19 cellular contexts compared by ENCODE assay signal in the genomic region with DNA sequence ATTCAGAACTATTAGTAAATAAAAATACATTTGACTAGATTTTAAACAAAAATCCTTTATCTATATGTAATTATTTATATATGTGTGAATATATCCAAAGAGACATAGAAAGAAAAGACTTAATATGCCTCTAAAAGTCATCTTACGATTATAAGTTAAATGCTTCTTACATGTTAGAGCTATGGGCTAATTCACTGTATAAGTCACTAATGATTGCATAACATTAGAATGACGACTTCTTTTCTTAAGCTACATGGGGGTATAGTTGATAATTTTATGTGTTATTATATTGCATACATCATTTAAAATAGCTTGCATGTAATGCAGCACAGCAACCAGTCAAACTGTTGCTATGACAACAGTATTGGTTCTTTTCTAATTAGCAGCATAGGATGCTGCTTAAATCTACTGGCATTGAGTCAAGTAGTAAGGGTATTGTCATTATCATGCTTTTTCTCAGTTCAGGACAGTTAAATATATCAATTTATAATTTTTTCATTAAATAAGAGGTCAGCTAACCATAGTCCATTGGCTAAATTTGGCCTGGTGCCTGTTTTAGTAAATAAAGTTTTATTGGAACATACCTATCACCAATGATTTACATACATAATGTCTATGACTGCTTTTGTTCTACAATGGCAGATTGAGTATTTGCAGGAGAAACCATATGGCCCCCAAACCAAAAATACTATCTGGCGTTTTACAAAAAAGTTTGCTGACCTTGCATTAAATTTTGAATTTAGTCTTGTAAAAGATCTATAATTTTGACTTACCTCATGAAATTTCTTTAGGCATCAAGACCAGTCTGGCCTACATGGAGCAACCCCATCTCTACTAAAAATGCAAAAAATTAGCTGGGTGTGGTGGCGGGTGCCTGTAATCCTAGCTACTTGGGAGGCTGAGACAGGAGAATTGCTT.
DNase-seq lines count a peak whose midpoint lies in the region; ATAC-seq, FAIRE-seq and TF ChIP-seq lines count a peak whose summit lies in the region.
"Had no signal": no experiment of that assay in that cellular context is flagged by ENCODE, and none has a peak within 500 bp of the region (broad histone marks: within the 10 kb centered on the region; RNA-seq: fewer than 3 reads in every experiment).

No MANE protein-coding gene starts in this region.

- H3K27ac Mint-ChIP-seq in glutamatergic neuron (ENCODE audit: unreplicated experiment), result no peak overlapping the region
- H3K27ac Mint-ChIP-seq: B cell; CD4-positive, CD25-positive, alpha-beta regulatory T cell; CD8-positive, alpha-beta T cell; GM23338; HFFc6 had no signal

- H2BK5ac ChIP-seq in IMR-90 (ENCODE audit: low read depth, low read length, poor library complexity, severe bottlenecking) (no peak overlapping the region), H1 (ENCODE audit: low read depth, low read length) (no peak overlapping the region)

- no peak overlapping the region for H4K91ac ChIP-seq in IMR-90 (ENCODE audit: insufficient read depth, low read depth, low read length)
- no peak overlapping the region for H4K91ac ChIP-seq in H1 (replicated peaks; ENCODE audit: insufficient read length, low read length)

- H4K20me1 ChIP-seq in HepG2 (ENCODE audit: insufficient read depth, low read length) (no peaks in the 10 kb centered on the region), IMR-90 (ENCODE audit: insufficient read depth, low read length) (no peaks in the 10 kb centered on the region), H1 (replicated peaks in 1 of 2; ENCODE audit: control insufficient read depth in 1 of 2, insufficient read depth in 2 of 2, low read length in 2 of 2) (no peaks in the 10 kb centered on the region)
- H4K20me1 ChIP-seq: BLaER1 had no signal

- no peak overlapping the region for H2AK5ac ChIP-seq in IMR-90 (ENCODE audit: low read depth, low read length)
- no peak overlapping the region for H2AK5ac ChIP-seq in H1 (ENCODE audit: low read depth, low read length)

- H3K27me3 Mint-ChIP-seq in glutamatergic neuron (ENCODE audit: unreplicated experiment), result no peaks in the 10 kb centered on the region
- H3K27me3 Mint-ChIP-seq: B cell; CD4-positive, CD25-positive, alpha-beta regulatory T cell had no signal

- H2BK15ac ChIP-seq in IMR-90 (ENCODE audit: low read depth, low read length) (no peak overlapping the region), H1 (ENCODE audit: low read length) (no peak overlapping the region)

- H3K14ac ChIP-seq in IMR-90 (replicated peaks; ENCODE audit: low read depth, low read length) (no peak overlapping the region), H1 (ENCODE audit: insufficient read length) (no peak overlapping the region)

- H3K4me2 ChIP-seq in HepG2 (ENCODE audit: low read depth, low read length) (no peak overlapping the region), IMR-90 (ENCODE audit: low read depth, low read length) (no peak overlapping the region), H1 (ENCODE audit: insufficient read depth in 1 of 2, low read depth in 2 of 2, low read length in 2 of 2) (no peak overlapping the region)
- H3K4me2 ChIP-seq: BLaER1, GM23338 had no signal

- intact Hi-C loops in HepG2 (cut with micrococcal nuclease; ENCODE audit: unreplicated experiment) (no loop called here), right lobe of liver (cut with DNase I) (no loop called here), IMR-90 (cut with micrococcal nuclease) (no loop called here)

- DNase-seq in HepG2 (ENCODE audit: low spot score) (no peak), right lobe of liver (no peak), IMR-90 (no peak), H1 (ENCODE audit: low read depth in 1 of 2, low spot score in 2 of 2) (no peak), glutamatergic neuron (no peak)
- DNase-seq: Caco-2; CD4-positive, CD25-positive, alpha-beta regulatory T cell; CD8-positive, alpha-beta T cell; DMS153; DND-41; HFFc6 had no signal

- H3K23me2 ChIP-seq in H1 (ENCODE audit: low read depth, low read length), result no peaks in the 10 kb centered on the region

- no peak overlapping the region for H2AFZ ChIP-seq in HepG2 (ENCODE audit: low read length)
- no peak overlapping the region for H2AFZ ChIP-seq in IMR-90 (replicated peaks; ENCODE audit: low read length, poor library complexity)
- H2AFZ ChIP-seq in H1 (ENCODE audit: low read length), result no peak overlapping the region
- H2AFZ ChIP-seq: GM23338 had no signal

- no peaks in the 10 kb centered on the region for H3K36me3 Mint-ChIP-seq in glutamatergic neuron (ENCODE audit: unreplicated experiment)
- H3K36me3 Mint-ChIP-seq: CD4-positive, CD25-positive, alpha-beta regulatory T cell; CD8-positive, alpha-beta T cell had no signal

- CTCF ChIA-PET in HepG2 (lab: Yijun Ruan, JAX; ENCODE audit: low intra/inter-chr PET ratio, low total read pairs), result no interaction called here
- CTCF ChIA-PET in IMR-90 (lab: Yijun Ruan, JAX), result interaction anchor here (0.6 kb wide), 1 partner anchor 82 kb away, joined by 4 read pairs; no protein-coding TSS in a partner anchor
- CTCF ChIA-PET in H1 (lab: Charles Lee; ENCODE audit: partially characterized antibody), result interaction anchor here (2.4 kb wide), 1 partner anchor 194 kb away, joined by 5 read pairs; no protein-coding TSS in a partner anchor

- H4K8ac ChIP-seq in IMR-90 (ENCODE audit: low read depth in 2 of 2, low read length in 2 of 2) (no peak overlapping the region), H1 (ENCODE audit: extremely low read depth, insufficient read depth, low read length) (no peak overlapping the region)

- H2BK20ac ChIP-seq in IMR-90 (ENCODE audit: low read depth, low read length) (no peak overlapping the region), H1 (ENCODE audit: low read length) (no peak overlapping the region)

- no peak overlapping the region for H3K4me3 Mint-ChIP-seq in glutamatergic neuron (ENCODE audit: unreplicated experiment)
- H3K4me3 Mint-ChIP-seq: B cell; CD4-positive, CD25-positive, alpha-beta regulatory T cell; CD8-positive, alpha-beta T cell; GM23338; HFFc6 had no signal

- 3% methylated on average over 4 of the region's 4 CpGs for WGBS in HepG2 (ENCODE audit: low lambda C conversion rate)
- 81% methylated on average over 4 of the region's 4 CpGs for WGBS in right lobe of liver (ENCODE audit: insufficient coverage, low coverage, low lambda C conversion rate, missing lambda C conversion rate)
- WGBS in IMR-90 (ENCODE audit: extremely low coverage in 2 of 2, insufficient read length in 1 of 2), 2 experiments, result no CpG with 5 or more reads among the region's 4 CpGs
- WGBS in H1 (ENCODE audit: extremely low coverage in 1 of 2, insufficient coverage in 1 of 2, insufficient read length in 1 of 2, insufficient replicate concordance in 2 of 2, low coverage in 1 of 2, low lambda C conversion rate in 2 of 2, missing lambda C conversion rate in 1 of 2), 2 experiments, result 93% methylated on average over 4 of the region's 4 CpGs; no CpG with 5 or more reads in 1 of the 2 experiments

- peaks cover 2% of the 10 kb centered on the region for H3K9me3 Mint-ChIP-seq in glutamatergic neuron (ENCODE audit: unreplicated experiment)
- H3K9me3 Mint-ChIP-seq: GM23338, HFFc6 had no signal

- H3K9ac ChIP-seq in HepG2 (ENCODE audit: insufficient read depth, low read depth, low read length) (no peak overlapping the region), IMR-90 (ENCODE audit: low read depth, low read length) (no peak overlapping the region), H1 (replicated peaks in 1 of 4; ENCODE audit: extremely low read depth in 1 of 4, low read depth in 3 of 4, low read length in 3 of 4) (no peak overlapping the region)
- H3K9ac ChIP-seq: BLaER1 had no signal

- H3K4me3 ChIP-seq in HepG2 (replicated peaks in 1 of 3; ENCODE audit: insufficient read depth in 1 of 3, low read depth in 2 of 3, low read length in 3 of 3), result no peak overlapping the region
- H3K4me3 ChIP-seq in right lobe of liver, result no peak overlapping the region
- H3K4me3 ChIP-seq in IMR-90 (ENCODE audit: insufficient read depth, low read depth, low read length), result no peak overlapping the region
- no peak overlapping the region for H3K4me3 ChIP-seq in H1 (ENCODE audit: extremely low read depth in 1 of 4, insufficient read depth in 2 of 4, low read depth in 3 of 4, low read length in 4 of 4)
- H3K4me3 ChIP-seq: BLaER1, GM23338, HAP-1 had no signal

- H3K4me1 ChIP-seq in HepG2 (ENCODE audit: insufficient read depth, low read length) (no peaks in the 10 kb centered on the region), right lobe of liver (peaks cover 0 to 12% (median 0%) of the 10 kb centered on the region in 4 donors), IMR-90 (ENCODE audit: control insufficient read depth, insufficient read depth, low read length) (no peaks in the 10 kb centered on the region), H1 (replicated peaks in 1 of 4; ENCODE audit: control insufficient read depth in 3 of 4, insufficient read depth in 4 of 4, low read length in 3 of 4) (no peaks in the 10 kb centered on the region)
- H3K4me1 ChIP-seq: BLaER1, Caco-2, HAP-1 had no signal

- POLR2A ChIA-PET in HepG2 (lab: Yijun Ruan, JAX) (no interaction called here), IMR-90 (lab: Charles Lee; ENCODE audit: unreplicated experiment) (no interaction called here), H1 (lab: Charles Lee; ENCODE audit: partially characterized antibody) (no interaction called here)

- H3K27me3 ChIP-seq in HepG2 (ENCODE audit: control insufficient read depth in 1 of 2, insufficient read depth in 2 of 2, low read length in 2 of 2) (no peaks in the 10 kb centered on the region), right lobe of liver (no peaks in the 10 kb centered on the region), IMR-90 (ENCODE audit: control insufficient read depth, insufficient read depth, low read length) (no peaks in the 10 kb centered on the region), H1 (replicated peaks in 1 of 4; ENCODE audit: control insufficient read depth in 3 of 4, extremely low read depth in 1 of 4, insufficient read depth in 3 of 4, low read length in 3 of 4) (no peaks in the 10 kb centered on the region)
- H3K27me3 ChIP-seq: BLaER1 had no signal

- dilution Hi-C loops in IMR-90 (cut with HindIII; ENCODE audit: low sequenced_read_pairs, unreplicated experiment), result no loop called here

- H3K4ac ChIP-seq in IMR-90 (ENCODE audit: low read depth, low read length) (no peak overlapping the region), H1 (replicated peaks; ENCODE audit: insufficient read length, low read depth, low read length) (no peak overlapping the region)

- H3K23ac ChIP-seq in IMR-90 (ENCODE audit: low read depth, low read length) (no peak overlapping the region), H1 (ENCODE audit: insufficient read length) (no peak overlapping the region)

- ATAC-seq in HepG2 (no peak), right lobe of liver (no peak), IMR-90 (ENCODE audit: low read depth) (no peak), HG03095 (IDR thresholded peaks at IDR 0.05; ENCODE audit: unreplicated experiment) (no peak)
- ATAC-seq: CD8-positive, alpha-beta T cell; GM23338 had no signal

- H2AK9ac ChIP-seq in IMR-90 (replicated peaks; ENCODE audit: low read depth, low read length, poor library complexity), result no peak overlapping the region

- TF ChIP-seq EP300 in HepG2 (IDR thresholded peaks at IDR 0.05; ENCODE audit: low read depth in 2 of 2, low read length in 2 of 2) (no peak), HepG2 (CRISPR knock-in tag; IDR thresholded peaks at IDR 0.05; ENCODE audit: borderline replicate concordance) (no peak), H1 (IDR thresholded peaks at IDR 0.05; ENCODE audit: borderline replicate concordance in 1 of 2, low read depth in 2 of 2, low read length in 2 of 2) (no peak)

- FAIRE-seq in HepG2 (lab: Jason Lieb, UNC), result no peak
- FAIRE-seq in H1 (lab: Jason Lieb, UNC), result no peak
- FAIRE-seq: GM12892, H54 had no signal

- TF ChIP-seq RAD21 in HepG2 (CRISPR knock-in tag; IDR thresholded peaks at IDR 0.05) (no peak), IMR-90 (IDR thresholded peaks at IDR 0.05; ENCODE audit: low read length) (no peak), H1 (IDR thresholded peaks at IDR 0.05 in 1 of 2, conservative IDR thresholded peaks at IDR 0.05 in 1 of 2; ENCODE audit: low read depth in 2 of 2, low read length in 2 of 2) (no peak)

- no peak overlapping the region for H2BK12ac ChIP-seq in H1 (ENCODE audit: low read depth, low read length)

- H4K5ac ChIP-seq in IMR-90 (ENCODE audit: low read depth, low read length) (no peak overlapping the region), H1 (ENCODE audit: insufficient read length, low read depth, low read length) (no peak overlapping the region)

- H3K27ac ChIP-seq in HepG2 (ENCODE audit: extremely low read length, insufficient read depth, low read length) (no peak overlapping the region), right lobe of liver (no peak overlapping the region), IMR-90 (ENCODE audit: insufficient read depth, low read length) (no peak overlapping the region), H1 (ENCODE audit: low read depth, low read length) (no peak overlapping the region)
- H3K27ac ChIP-seq: BLaER1, C4-2B had no signal

- no peaks in the 10 kb centered on the region for H3K79me2 ChIP-seq in HepG2 (ENCODE audit: insufficient read depth, low read length)
- no peaks in the 10 kb centered on the region for H3K79me2 ChIP-seq in H1 (ENCODE audit: control insufficient read depth in 1 of 2, insufficient read depth in 2 of 2, low read length in 2 of 2)

- TF ChIP-seq POLR2A in HepG2 (IDR thresholded peaks at IDR 0.05; ENCODE audit: insufficient read depth in 1 of 2, low read depth in 2 of 2, low read length in 2 of 2) (no peak), right lobe of liver (IDR thresholded peaks at IDR 0.05) (no peak), IMR-90 (IDR thresholded peaks at IDR 0.05; ENCODE audit: low read depth, low read length) (no peak), H1 (IDR thresholded peaks at IDR 0.05; ENCODE audit: control extremely low read depth in 1 of 2, low read depth in 2 of 2, low read length in 2 of 2) (no peak)

- H3K18ac ChIP-seq in IMR-90 (ENCODE audit: low read depth, low read length), result no peak overlapping the region
- H3K18ac ChIP-seq in H1 (ENCODE audit: extremely low read depth, low read length), result no peak overlapping the region

- in situ Hi-C loops in HepG2 (cut with HindIII; ENCODE audit: extremely low pct_ligation_motif_present, low pct_unique_long_range_greater_than_20kb) (no loop called here), IMR-90 (cut with MboI; ENCODE audit: low sequenced_read_pairs) (no loop called here)

- no peaks in the 10 kb centered on the region for H3K79me1 ChIP-seq in IMR-90 (ENCODE audit: low read depth in 1 of 2, low read length in 2 of 2)
- no peaks in the 10 kb centered on the region for H3K79me1 ChIP-seq in H1 (ENCODE audit: low read depth, low read length)

- BruUV-seq in HepG2 (replicated peaks; lab: Mats Ljungman, UMichigan) (no TSS peak), IMR-90 (replicated peaks; lab: Mats Ljungman, UMichigan) (no TSS peak)

- H3K36me3 ChIP-seq in HepG2 (replicated peaks in 1 of 2; ENCODE audit: control insufficient read depth in 1 of 2, insufficient read depth in 2 of 2, low read length in 2 of 2), result no peaks in the 10 kb centered on the region
- no peaks in the 10 kb centered on the region for H3K36me3 ChIP-seq in right lobe of liver
- no peaks in the 10 kb centered on the region for H3K36me3 ChIP-seq in IMR-90 (ENCODE audit: control insufficient read depth, insufficient read depth, low read length)
- H3K36me3 ChIP-seq in H1 (ENCODE audit: control insufficient read depth in 2 of 4, insufficient read depth in 4 of 4, low read length in 3 of 4), result no peaks in the 10 kb centered on the region
- H3K36me3 ChIP-seq: BLaER1, HAP-1 had no signal

- peaks cover 3% of the 10 kb centered on the region for H3K4me1 Mint-ChIP-seq in glutamatergic neuron (ENCODE audit: low read depth, unreplicated experiment)
- H3K4me1 Mint-ChIP-seq: B cell; CD4-positive, CD25-positive, alpha-beta regulatory T cell; GM23338 had no signal

- H3K9me3 ChIP-seq in HepG2 (ENCODE audit: low read length), result no peaks in the 10 kb centered on the region
- no peaks in the 10 kb centered on the region for H3K9me3 ChIP-seq in right lobe of liver
- H3K9me3 ChIP-seq in IMR-90 (ENCODE audit: control insufficient read depth, insufficient read depth, low read length), result no peaks in the 10 kb centered on the region; the same call in 1 of the 2 replicates
- no peaks in the 10 kb centered on the region for H3K9me3 ChIP-seq in H1 (ENCODE audit: insufficient read depth in 2 of 2, low read depth in 1 of 2, low read length in 1 of 2)
- H3K9me3 ChIP-seq: BLaER1, Caco-2, HAP-1 had no signal

- H3K56ac ChIP-seq in IMR-90 (ENCODE audit: extremely low read depth, insufficient read depth, low read length) (no peak overlapping the region), H1 (replicated peaks; ENCODE audit: insufficient read length, low read depth, low read length) (no peak overlapping the region)

- TF ChIP-seq CTCF in HepG2 (CRISPR knock-in tag; IDR thresholded peaks at IDR 0.05) (no peak), right lobe of liver (IDR thresholded peaks at IDR 0.05) (no peak), IMR-90 (conservative IDR thresholded peaks at IDR 0.05; ENCODE audit: low read depth, low read length) (no peak), H1 (IDR thresholded peaks at IDR 0.05; ENCODE audit: control extremely low read depth in 1 of 3, insufficient read depth in 1 of 3, low read depth in 1 of 3, low read length in 3 of 3) (no peak), glutamatergic neuron (IDR thresholded peaks at IDR 0.05; ENCODE audit: partially characterized antibody, unreplicated experiment) (no peak)

- no peak overlapping the region for H2BK120ac ChIP-seq in IMR-90 (ENCODE audit: low read depth, low read length)
- no peak overlapping the region for H2BK120ac ChIP-seq in H1 (replicated peaks; ENCODE audit: low read depth, low read length)

- no peaks in the 10 kb centered on the region for H3K9me1 ChIP-seq in IMR-90 (ENCODE audit: insufficient read depth, low read length)

Comparison
In these comparisons a context has a peak if more than half of its experiments do, and no peak if none do; other contexts are left out.
1. Of the 41 proteins assayed by ChIP-seq in both HepG2 and H1: peak only in HepG2: CEBPB; only in H1: none; in both: MAFK; in neither: 39.